In genomic region chrX:65601530-65602281, GRCh38 we compare ENCODE assay signal across 8 cellular contexts.
DNase-seq lines count a peak whose midpoint lies in the region; ATAC-seq and TF ChIP-seq lines count a peak whose summit lies in the region.

No MANE protein-coding gene starts in this region.

- DNase-seq in GM12865 (ENCODE audit: low read depth) (peak; percentile 59), KBM-7 (peak; percentile 94), dermis blood vessel endothelial cell (peak; percentile 97), mesenteric fat pad (ENCODE audit: low spot score) (peak; percentile 92), transverse colon (peak; percentile 73), BE2C (no peak)
- DNase-seq in activated CD4-positive, alpha-beta T cell treated with anti-CD3 and anti-CD28 coated beads for 1 hour = peak; percentile 20

- TF ChIP-seq CTCF in GM12865 (IDR thresholded peaks at IDR 0.05; ENCODE audit: insufficient read depth, low read depth, low read length, missing control alignments) (no peak), transverse colon (IDR thresholded peaks at IDR 0.05) (peak in 1 of 5 experiments; percentile 31), BE2C (IDR thresholded peaks at IDR 0.05; ENCODE audit: low read depth, low read length) (no peak)

- H3K9me3 ChIP-seq in transverse colon (no peaks in the 10 kb centered on the region), BE2C (no peaks in the 10 kb centered on the region)

- H3K27ac ChIP-seq in transverse colon = peak overlapping the region; percentile 58 to 78 (median 74)

- TF ChIP-seq POLR2A in transverse colon (IDR thresholded peaks at IDR 0.05) = no peak

- TF ChIP-seq EP300 in transverse colon (IDR thresholded peaks at IDR 0.05; ENCODE audit: low read depth) = no peak

- no peaks in the 10 kb centered on the region for H3K27me3 ChIP-seq in transverse colon
- H3K27me3 ChIP-seq in BE2C = no peaks in the 10 kb centered on the region

- 76% methylated on average over 3 of the region's 3 CpGs; no CpG with 5 or more reads in 1 of the 2 donors for WGBS in transverse colon (ENCODE audit: low coverage in 1 of 2), 2 donors

- no peaks in the 10 kb centered on the region for H3K36me3 ChIP-seq in transverse colon
- no peaks in the 10 kb centered on the region for H3K36me3 ChIP-seq in BE2C

- no peak for ATAC-seq in GM19397 (IDR thresholded peaks at IDR 0.05; ENCODE audit: unreplicated experiment)

- intact Hi-C loops in transverse colon (cut with DNase I; ENCODE audit: low total_unique reads) = no loop called here

- H3K4me3 ChIP-seq in GM12865 (ENCODE audit: low read depth, low read length) = no peak overlapping the region
- H3K4me3 ChIP-seq in transverse colon = no peak overlapping the region
- no peak overlapping the region for H3K4me3 ChIP-seq in BE2C (ENCODE audit: low read depth, low read length)

- in situ Hi-C loops in KBM-7 (cut with MboI; ENCODE audit: low pct_unique_long_range_greater_than_20kb, low sequenced_read_pairs) = no loop called here
- in situ Hi-C loops in transverse colon (cut with MboI; ENCODE audit: low pct_ligation_motif_present in 1 of 4, low pct_unique_long_range_greater_than_20kb in 1 of 4, low sequenced_read_pairs in 3 of 4) = no loop called here

- H3K4me1 ChIP-seq in transverse colon (peaks cover 2 to 18% (median 5%) of the 10 kb centered on the region in 4 donors), BE2C (no peaks in the 10 kb centered on the region)
